In the genomic region with DNA sequence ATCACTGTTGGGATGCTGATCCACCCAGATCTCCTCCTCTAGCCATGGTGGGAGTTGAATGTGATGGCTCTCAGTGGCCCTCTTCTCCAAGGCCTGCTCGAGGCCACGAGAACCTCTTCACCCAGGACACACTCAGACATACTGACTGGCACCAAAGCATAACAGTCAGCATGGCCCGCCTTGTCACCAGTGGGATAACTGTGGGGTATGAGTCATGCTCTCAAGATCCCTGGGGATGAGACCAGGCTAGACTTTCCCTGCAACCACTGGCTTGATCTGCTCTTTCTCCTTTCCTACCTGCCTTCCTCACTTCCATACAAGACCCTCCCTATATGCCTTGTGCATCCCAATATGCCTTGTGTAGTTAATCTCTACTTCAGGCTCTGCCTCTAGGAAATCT, we compare ENCODE assay signal across 17 cellular contexts.
DNase-seq lines count a peak whose midpoint lies in the region; ATAC-seq and TF ChIP-seq lines count a peak whose summit lies in the region.
"Had no signal": no experiment of that assay in that cellular context is flagged by ENCODE, and none has a peak within 500 bp of the region (broad histone marks: within the 10 kb centered on the region; RNA-seq: fewer than 3 reads in every experiment).

No MANE protein-coding gene starts in this region.

- H3K27me3 ChIP-seq in BLaER1 (no peaks in the 10 kb centered on the region), osteoblast (ENCODE audit: insufficient read depth, low read length) (no peaks in the 10 kb centered on the region)
- H3K27me3 ChIP-seq in CD8-positive, alpha-beta memory T cell (ENCODE audit: insufficient read depth, low read length, poor library complexity, severe bottlenecking) = no peaks in the 10 kb centered on the region

- H2AFZ ChIP-seq in osteoblast (ENCODE audit: low read length) = no peak overlapping the region

- H3K9ac ChIP-seq in BLaER1 = no peak overlapping the region

- no peak for TF ChIP-seq POLR2A in erythroblast (IDR thresholded peaks at IDR 0.05; ENCODE audit: low read length)

- peaks cover 36% of the 10 kb centered on the region for H3K4me1 Mint-ChIP-seq in glutamatergic neuron (ENCODE audit: low read depth, unreplicated experiment)
- peaks cover 7 to 15% (median 13%) of the 10 kb centered on the region in 3 donors for H3K4me1 Mint-ChIP-seq in CD8-positive, alpha-beta memory T cell

- H3K9me3 ChIP-seq in BLaER1 = no peaks in the 10 kb centered on the region; the same call in 1 of the 2 replicates
- no peaks in the 10 kb centered on the region for H3K9me3 ChIP-seq in osteoblast (ENCODE audit: low read depth, low read length)
- no peaks in the 10 kb centered on the region for H3K9me3 ChIP-seq in CD8-positive, alpha-beta memory T cell (ENCODE audit: low read length)

- peak; percentile 65 for DNase-seq in LHCN-M2 (ENCODE audit: low read depth)
- DNase-seq in glutamatergic neuron = no peak
- peak; percentile 67 for DNase-seq in osteoblast (ENCODE audit: insufficient read length, low spot score, missing footprints)
- no peak for DNase-seq in erythroblast (lab: John Stamatoyannopoulos, UW)
- DNase-seq in CD8-positive, alpha-beta memory T cell = no peak
- DNase-seq: activated naive CD4-positive, alpha-beta T cell treated with anti-CD3 and anti-CD28 coated beads, Interleukin-2, amount 50 U/mL, for 16 hours; anterior cingulate cortex; DND-41; NCI-H1436 treated with DMSO at 0.1 percent for 48 hours; NCI-H2171; NCI-H526 treated with DMSO at 0.1 percent for 48 hours; SHP77; stimulated activated CD4-positive, alpha-beta T cell treated with anti-CD3 and anti-CD28 coated beads, Interleukin-15, amount 100 ng/mL, for 24 hours; SW 1271 had no signal

- peaks cover 70% of the 10 kb centered on the region for H3K4me1 ChIP-seq in BLaER1
- peaks cover 12% of the 10 kb centered on the region for H3K4me1 ChIP-seq in osteoblast (ENCODE audit: insufficient read depth, low read length)
- no peaks in the 10 kb centered on the region for H3K4me1 ChIP-seq in CD8-positive, alpha-beta memory T cell (ENCODE audit: insufficient read depth, low read length)

- no peak for ATAC-seq in HG03378 (IDR thresholded peaks at IDR 0.05; ENCODE audit: unreplicated experiment)
- ATAC-seq: HCT116 had no signal

- H3K27me3 Mint-ChIP-seq in glutamatergic neuron (ENCODE audit: unreplicated experiment) = peaks cover 9% of the 10 kb centered on the region
- H3K27me3 Mint-ChIP-seq in CD8-positive, alpha-beta memory T cell = no peaks in the 10 kb centered on the region

- H3K27ac ChIP-seq in BLaER1 (no peak overlapping the region), osteoblast (ENCODE audit: low read depth, low read length) (peak overlapping the region; percentile 52)
- no peak overlapping the region for H3K27ac ChIP-seq in CD8-positive, alpha-beta memory T cell (ENCODE audit: low read depth, low read length)

- CTCF ChIA-PET in CD8-positive, alpha-beta memory T cell (lab: Charles Lee) = no interaction called here

- H3K36me3 ChIP-seq in BLaER1 (no peaks in the 10 kb centered on the region), osteoblast (ENCODE audit: insufficient read depth, low read length) (no peaks in the 10 kb centered on the region)
- no peaks in the 10 kb centered on the region for H3K36me3 ChIP-seq in CD8-positive, alpha-beta memory T cell (ENCODE audit: insufficient read depth, low read length)

- H4K20me1 ChIP-seq in BLaER1 (no peaks in the 10 kb centered on the region), osteoblast (ENCODE audit: insufficient read depth, low read length) (no peaks in the 10 kb centered on the region)

- no peak overlapping the region for H3K27ac Mint-ChIP-seq in glutamatergic neuron (ENCODE audit: unreplicated experiment)
- H3K27ac Mint-ChIP-seq in CD8-positive, alpha-beta memory T cell = no peak overlapping the region

- no peaks in the 10 kb centered on the region for H3K79me2 ChIP-seq in osteoblast (ENCODE audit: insufficient read depth, low read length)

- H3K4me3 Mint-ChIP-seq in glutamatergic neuron (ENCODE audit: unreplicated experiment) = peak overlapping the region; percentile 54
- peak overlapping the region in 1 of 7 donors; percentile 6 for H3K4me3 Mint-ChIP-seq in CD8-positive, alpha-beta memory T cell

- H3K36me3 Mint-ChIP-seq in glutamatergic neuron (ENCODE audit: unreplicated experiment) = peaks cover 10% of the 10 kb centered on the region
- no peaks in the 10 kb centered on the region for H3K36me3 Mint-ChIP-seq in CD8-positive, alpha-beta memory T cell

- no peak for TF ChIP-seq CTCF in glutamatergic neuron (IDR thresholded peaks at IDR 0.05; ENCODE audit: partially characterized antibody, unreplicated experiment)
- TF ChIP-seq CTCF in osteoblast (IDR thresholded peaks at IDR 0.05; ENCODE audit: extremely low read depth, low read depth, low read length) = no peak

- H3K4me3 ChIP-seq in BLaER1 (no peak overlapping the region), osteoblast (ENCODE audit: insufficient read depth, low read length) (no peak overlapping the region)
- H3K4me3 ChIP-seq in CD8-positive, alpha-beta memory T cell (ENCODE audit: low read length) = no peak overlapping the region

- H3K4me2 ChIP-seq in BLaER1 (peak overlapping the region; percentile 55), osteoblast (ENCODE audit: insufficient read depth, low read length) (no peak overlapping the region)

- peaks cover 5% of the 10 kb centered on the region for H3K9me3 Mint-ChIP-seq in glutamatergic neuron (ENCODE audit: unreplicated experiment)
- H3K9me3 Mint-ChIP-seq in CD8-positive, alpha-beta memory T cell = peaks cover 0 to 2% (median 0%) of the 10 kb centered on the region in 5 donors

- POLR2A ChIA-PET in CD8-positive, alpha-beta memory T cell (lab: Charles Lee) = no interaction called here

Comparison
In these comparisons a context has a peak if more than half of its experiments do, and no peak if none do; other contexts are left out.
1. DNase-seq: peak in LHCN-M2 (single experiment) and osteoblast (single experiment); none in glutamatergic neuron (single experiment), erythroblast (0 of 2) and CD8-positive, alpha-beta memory T cell (0 of 5).